In genomic region chr7:11228515-11228914, GRCh38 we compare ENCODE assay signal across 10 cellular contexts.
DNase-seq lines count a peak whose midpoint lies in the region; ATAC-seq and TF ChIP-seq lines count a peak whose summit lies in the region.
"Had no signal": no experiment of that assay in that cellular context is flagged by ENCODE, and none has a peak within 500 bp of the region (broad histone marks: within the 10 kb centered on the region; RNA-seq: fewer than 3 reads in every experiment).

No MANE protein-coding gene starts in this region.

- intact Hi-C loops in psoas muscle (cut with DNase I), result no loop called here
- intact Hi-C loops in activated CD4-positive, alpha-beta T cell treated with anti-CD3 and anti-CD28 coated beads for 36 hours (cut with DNase I, micrococcal nuclease), result no loop called here

- no peak overlapping the region for H3K27ac Mint-ChIP-seq in activated CD4-positive, alpha-beta T cell treated with anti-CD3 and anti-CD28 coated beads for 36 hours
- H3K27ac Mint-ChIP-seq: activated CD4-positive, alpha-beta memory T cell treated with anti-CD3 and anti-CD28 coated beads, Interleukin-2, amount 10 ng/mL, durations not matched to agents 7 days and 5 days had no signal

- H3K27me3 ChIP-seq in psoas muscle (ENCODE audit: insufficient read depth in 3 of 3, low read length in 2 of 3), result peaks cover 0 to 2% (median 0%) of the 10 kb centered on the region in 3 donors
- H3K27me3 ChIP-seq: breast epithelium had no signal

- no peak for TF ChIP-seq CTCF in psoas muscle (IDR thresholded peaks at IDR 0.05)

- H3K4me1 ChIP-seq in psoas muscle, result peaks cover 7% of the 10 kb centered on the region
- H3K4me1 ChIP-seq: breast epithelium had no signal

- no peak overlapping the region for H3K4me3 Mint-ChIP-seq in activated CD4-positive, alpha-beta T cell treated with anti-CD3 and anti-CD28 coated beads for 36 hours
- H3K4me3 Mint-ChIP-seq: activated CD4-positive, alpha-beta memory T cell treated with anti-CD3 and anti-CD28 coated beads, Interleukin-2, amount 10 ng/mL, durations not matched to agents 7 days and 5 days had no signal

- DNase-seq in HCEC 1CT (peak; percentile 14), NCI-H2171 (lab: John Stamatoyannopoulos, UW) (peak; percentile 85), fibroblast of peridontal ligament (ENCODE audit: extremely low read depth) (peak; percentile 67), psoas muscle (peak; percentile 40 to 89)
- DNase-seq in activated T-cell treated with anti-CD3 and anti-CD28 coated beads, Interleukin-2, amount 50 U/mL, for 1 hour, result no peak
- no peak for DNase-seq in activated CD4-positive, alpha-beta T cell treated with anti-CD3 and anti-CD28 coated beads for 36 hours
- DNase-seq in activated naive CD4-positive, alpha-beta T cell (lab: John Stamatoyannopoulos, UW), result no peak
- DNase-seq: activated CD4-positive, alpha-beta memory T cell treated with anti-CD3 and anti-CD28 coated beads, Interleukin-2, amount 10 ng/mL, durations not matched to agents 7 days and 5 days had no signal

- no peaks in the 10 kb centered on the region for H3K36me3 Mint-ChIP-seq in activated CD4-positive, alpha-beta T cell treated with anti-CD3 and anti-CD28 coated beads for 36 hours (ENCODE audit: low read depth)

- no peaks in the 10 kb centered on the region for H3K9me3 ChIP-seq in psoas muscle
- H3K9me3 ChIP-seq: breast epithelium had no signal

- H3K27me3 Mint-ChIP-seq in activated CD4-positive, alpha-beta T cell treated with anti-CD3 and anti-CD28 coated beads for 36 hours, result peaks cover 5% of the 10 kb centered on the region
- H3K27me3 Mint-ChIP-seq: activated CD4-positive, alpha-beta memory T cell treated with anti-CD3 and anti-CD28 coated beads, Interleukin-2, amount 10 ng/mL, durations not matched to agents 7 days and 5 days had no signal

- H3K9me3 Mint-ChIP-seq in activated CD4-positive, alpha-beta T cell treated with anti-CD3 and anti-CD28 coated beads for 36 hours (ENCODE audit: low read depth), result no peaks in the 10 kb centered on the region
- H3K9me3 Mint-ChIP-seq: activated CD4-positive, alpha-beta memory T cell treated with anti-CD3 and anti-CD28 coated beads, Interleukin-2, amount 10 ng/mL, durations not matched to agents 7 days and 5 days had no signal

- H3K4me3 ChIP-seq in psoas muscle, result no peak overlapping the region
- H3K4me3 ChIP-seq: breast epithelium had no signal

- ATAC-seq in psoas muscle (peak in 2 of 4 donors; percentile 50 to 82), HG03521 (IDR thresholded peaks at IDR 0.05; ENCODE audit: unreplicated experiment) (no peak)
- ATAC-seq in activated CD4-positive, alpha-beta T cell treated with anti-CD3 and anti-CD28 coated beads for 36 hours, result no peak

- CTCF ChIA-PET in activated CD4-positive, alpha-beta T cell treated with anti-CD3 and anti-CD28 coated beads for 36 hours (lab: Charles Lee), result interaction anchor here (0.7 to 1.0 kb wide), 3 partner anchors 17 to 211 kb away, joined by 3 to 4 read pairs (median 3); no protein-coding TSS in a partner anchor

- no peaks in the 10 kb centered on the region for H3K36me3 ChIP-seq in psoas muscle (ENCODE audit: insufficient read depth in 1 of 2, low read depth in 1 of 2)
- H3K36me3 ChIP-seq: breast epithelium had no signal

- no peak overlapping the region for H3K27ac ChIP-seq in psoas muscle
- H3K27ac ChIP-seq: breast epithelium had no signal

- no peaks in the 10 kb centered on the region for H3K4me1 Mint-ChIP-seq in activated CD4-positive, alpha-beta T cell treated with anti-CD3 and anti-CD28 coated beads for 36 hours
- H3K4me1 Mint-ChIP-seq: activated CD4-positive, alpha-beta memory T cell treated with anti-CD3 and anti-CD28 coated beads, Interleukin-2, amount 10 ng/mL, durations not matched to agents 7 days and 5 days had no signal

- POLR2A ChIA-PET in activated CD4-positive, alpha-beta T cell treated with anti-CD3 and anti-CD28 coated beads for 36 hours (lab: Charles Lee), result interaction anchor here (0.8 kb wide), 1 partner anchor 11 kb away, joined by 6 read pairs; no protein-coding TSS in a partner anchor

- WGBS in psoas muscle, 3 donors, result 10 to 24% (median 13%) methylated on average over 2 of the region's 2 CpGs

Comparison
In these comparisons a context has a peak if more than half of its experiments do, and no peak if none do; other contexts are left out.
1. DNase-seq: peak in HCEC 1CT (single experiment), NCI-H2171 (single experiment), fibroblast of peridontal ligament (single experiment) and psoas muscle (2 of 2); none in activated T-cell treated with anti-CD3 and anti-CD28 coated beads, Interleukin-2, amount 50 U/mL, for 1 hour (single experiment), activated CD4-positive, alpha-beta T cell treated with anti-CD3 and anti-CD28 coated beads for 36 hours (single experiment) and activated naive CD4-positive, alpha-beta T cell (0 of 4).